In the genomic region with DNA sequence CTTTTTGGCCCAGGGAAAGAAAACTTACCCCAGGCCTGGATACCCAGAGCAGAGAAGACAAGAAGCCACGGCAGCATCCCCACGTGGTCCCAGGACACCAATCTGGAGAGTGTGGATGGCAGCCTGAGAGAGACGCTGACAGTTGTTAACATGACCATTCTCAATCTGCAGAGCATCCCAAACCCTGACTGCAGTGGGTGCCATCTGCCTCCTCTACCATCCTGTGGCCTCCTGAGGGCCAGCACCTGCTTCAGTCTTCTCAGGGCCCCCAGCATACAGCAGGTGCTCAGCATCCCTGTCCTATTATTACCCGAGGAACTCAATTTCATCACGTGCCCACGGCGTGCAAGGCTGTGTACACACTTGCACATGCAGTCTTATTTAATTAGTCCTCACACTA, we compare ENCODE assay signal across 15 cellular contexts. TPM values are rescaled to one million over a fixed set of nuclear protein-coding genes. Genes with fewer than 3 reads are reported as not detected.
A peak's percentile ranks its signal among the peaks of the same experiment; 100 is the strongest.
DNase-seq lines count a peak whose midpoint lies in the region; ATAC-seq and TF ChIP-seq lines count a peak whose summit lies in the region.
"Had no signal": no experiment of that assay in that cellular context is flagged by ENCODE, and none has a peak within 500 bp of the region (broad histone marks: within the 10 kb centered on the region; RNA-seq: fewer than 3 reads in every experiment).

No MANE protein-coding gene starts in this region.

- peaks cover 84% of the 10 kb centered on the region for H3K4me1 ChIP-seq in OCI-LY3 (ENCODE audit: low read length)
- H3K4me1 ChIP-seq in esophagus squamous epithelium, result peaks cover 8 to 73% (median 16%) of the 10 kb centered on the region in 3 donors
- H3K4me1 ChIP-seq in Karpas-422 (ENCODE audit: low read length), result peaks cover 2% of the 10 kb centered on the region; the same call in 1 of the 2 replicates

- no peaks in the 10 kb centered on the region for H3K9me3 Mint-ChIP-seq in activated CD8-positive, alpha-beta memory T cell treated with anti-CD3 and anti-CD28 coated beads, Interleukin-2, amount 10 ng/mL, durations not matched to agents 7 days and 5 days (ENCODE audit: low read depth)
- no peaks in the 10 kb centered on the region for H3K9me3 Mint-ChIP-seq in activated naive CD4-positive, alpha-beta T cell treated with anti-CD3 and anti-CD28 coated beads, Interleukin-2, amount 10 ng/mL, durations not matched to agents 7 days and 5 days
- H3K9me3 Mint-ChIP-seq: CD8-positive, alpha-beta T cell had no signal

- H3K36me3 Mint-ChIP-seq in activated CD8-positive, alpha-beta memory T cell treated with anti-CD3 and anti-CD28 coated beads, Interleukin-2, amount 10 ng/mL, durations not matched to agents 7 days and 5 days, result no peaks in the 10 kb centered on the region
- H3K36me3 Mint-ChIP-seq in activated naive CD4-positive, alpha-beta T cell treated with anti-CD3 and anti-CD28 coated beads, Interleukin-2, amount 10 ng/mL, durations not matched to agents 7 days and 5 days, result no peaks in the 10 kb centered on the region
- H3K36me3 Mint-ChIP-seq: CD8-positive, alpha-beta T cell had no signal

- H2AFZ ChIP-seq in OCI-LY3 (ENCODE audit: low read depth, low read length), result no peak overlapping the region
- H2AFZ ChIP-seq in Karpas-422 (ENCODE audit: low read length), result no peak overlapping the region

- 59 to 90% methylated on average over 2 to 7 of the region's 7 CpGs for WGBS in esophagus squamous epithelium, 2 donors

- DNase-seq in activated CD8-positive, alpha-beta memory T cell treated with anti-CD3 and anti-CD28 coated beads for 24 hours, result peak; percentile 38
- no peak for DNase-seq in activated CD8-positive, alpha-beta memory T cell treated with anti-CD3 and anti-CD28 coated beads, Interleukin-2, amount 10 ng/mL, durations not matched to agents 7 days and 5 days
- no peak for DNase-seq in esophagus squamous epithelium (lab: John Stamatoyannopoulos, UW)
- no peak for DNase-seq in Karpas-422
- DNase-seq in activated naive CD4-positive, alpha-beta T cell treated with anti-CD3 and anti-CD28 coated beads, Interleukin-2, amount 10 ng/mL, durations not matched to agents 7 days and 5 days, result no peak
- no peak for DNase-seq in GDM1 (lab: John Stamatoyannopoulos, UW)
- DNase-seq: GOT3, KG1, NCI-H1092, NCI-H1930, NCI-H526, Peyer's patch had no signal

- no peaks in the 10 kb centered on the region for H3K9me2 ChIP-seq in Karpas-422 (replicated peaks; ENCODE audit: insufficient read depth, low read length)

- H3K4me1 Mint-ChIP-seq in activated CD8-positive, alpha-beta memory T cell treated with anti-CD3 and anti-CD28 coated beads, Interleukin-2, amount 10 ng/mL, durations not matched to agents 7 days and 5 days, result peaks cover 29% of the 10 kb centered on the region
- H3K4me1 Mint-ChIP-seq in activated naive CD4-positive, alpha-beta T cell treated with anti-CD3 and anti-CD28 coated beads, Interleukin-2, amount 10 ng/mL, durations not matched to agents 7 days and 5 days, result peaks cover 29% of the 10 kb centered on the region

- no peaks in the 10 kb centered on the region; the same call in 1 of the 2 replicates for H4K20me1 ChIP-seq in OCI-LY3 (ENCODE audit: insufficient read depth, low read length)
- no peaks in the 10 kb centered on the region for H4K20me1 ChIP-seq in Karpas-422 (ENCODE audit: insufficient read depth, low read depth, low read length)

- TF ChIP-seq CTCF in OCI-LY3 (IDR thresholded peaks at IDR 0.05; ENCODE audit: low read depth, low read length) (no peak), esophagus squamous epithelium (IDR thresholded peaks at IDR 0.05) (no peak)

- no peak overlapping the region for H3K27ac Mint-ChIP-seq in activated CD8-positive, alpha-beta memory T cell treated with anti-CD3 and anti-CD28 coated beads, Interleukin-2, amount 10 ng/mL, durations not matched to agents 7 days and 5 days
- no peak overlapping the region for H3K27ac Mint-ChIP-seq in activated naive CD4-positive, alpha-beta T cell treated with anti-CD3 and anti-CD28 coated beads, Interleukin-2, amount 10 ng/mL, durations not matched to agents 7 days and 5 days
- H3K27ac Mint-ChIP-seq: CD8-positive, alpha-beta T cell had no signal

- intact Hi-C loops in esophagus squamous epithelium (cut with DNase I), result no loop called here

- H3K79me2 ChIP-seq in OCI-LY3 (ENCODE audit: low read length) (no peaks in the 10 kb centered on the region), Karpas-422 (ENCODE audit: low read length) (no peaks in the 10 kb centered on the region)

- H3K27ac ChIP-seq in OCI-LY3 (ENCODE audit: low read length) (no peak overlapping the region), esophagus squamous epithelium (peak overlapping the region in 3 of 4 donors; percentile 56 to 79 (median 68)), Karpas-422 (ENCODE audit: low read length) (no peak overlapping the region)
- H3K27ac ChIP-seq: Peyer's patch had no signal

- CTCF ChIA-PET in activated CD8-positive, alpha-beta memory T cell treated with anti-CD3 and anti-CD28 coated beads, Interleukin-2, amount 10 ng/mL, durations not matched to agents 7 days and 5 days (lab: Charles Lee), result no interaction called here
- CTCF ChIA-PET in activated naive CD4-positive, alpha-beta T cell treated with anti-CD3 and anti-CD28 coated beads, Interleukin-2, amount 10 ng/mL, durations not matched to agents 7 days and 5 days (lab: Charles Lee), result interaction anchor here (9.2 kb wide), 1 partner anchor 148 kb away, joined by 172 read pairs; no protein-coding TSS in a partner anchor

- H3K4me2 ChIP-seq in OCI-LY3 (ENCODE audit: low read length) (peak overlapping the region; percentile 3; the same call in 1 of the 2 replicates), Karpas-422 (ENCODE audit: low read depth, low read length, poor library complexity, severe bottlenecking) (no peak overlapping the region)

- H3K9me3 ChIP-seq in OCI-LY3 (ENCODE audit: insufficient read depth, low read length), result no peaks in the 10 kb centered on the region
- no peaks in the 10 kb centered on the region for H3K9me3 ChIP-seq in esophagus squamous epithelium
- no peaks in the 10 kb centered on the region for H3K9me3 ChIP-seq in Karpas-422 (ENCODE audit: low read length)
- H3K9me3 ChIP-seq: Peyer's patch had no signal

- H3K27me3 Mint-ChIP-seq in activated CD8-positive, alpha-beta memory T cell treated with anti-CD3 and anti-CD28 coated beads, Interleukin-2, amount 10 ng/mL, durations not matched to agents 7 days and 5 days, result peaks cover 52% of the 10 kb centered on the region
- H3K27me3 Mint-ChIP-seq in activated naive CD4-positive, alpha-beta T cell treated with anti-CD3 and anti-CD28 coated beads, Interleukin-2, amount 10 ng/mL, durations not matched to agents 7 days and 5 days, result peaks cover 75% of the 10 kb centered on the region

- H3K4me3 ChIP-seq in OCI-LY3 (ENCODE audit: low read length) (no peak overlapping the region), esophagus squamous epithelium (peak overlapping the region in 1 of 4 donors; percentile 1), Karpas-422 (ENCODE audit: low read length) (no peak overlapping the region)
- H3K4me3 ChIP-seq: Peyer's patch had no signal

- no peak for TF ChIP-seq POLR2A in esophagus squamous epithelium (IDR thresholded peaks at IDR 0.05)

- no peak for ATAC-seq in activated CD8-positive, alpha-beta memory T cell treated with anti-CD3 and anti-CD28 coated beads, Interleukin-2, amount 10 ng/mL, durations not matched to agents 7 days and 5 days
- ATAC-seq: CD8-positive, alpha-beta T cell had no signal

- H3K27me3 ChIP-seq in OCI-LY3 (ENCODE audit: low read depth, low read length) (peaks cover 20% of the 10 kb centered on the region), esophagus squamous epithelium (peaks cover 0 to 71% (median 0%) of the 10 kb centered on the region in 4 donors), Karpas-422 (ENCODE audit: low read length) (no peaks in the 10 kb centered on the region)
- H3K27me3 ChIP-seq: Peyer's patch had no signal

- H3K9ac ChIP-seq in OCI-LY3 (ENCODE audit: low read length) (no peak overlapping the region), Karpas-422 (ENCODE audit: low read length) (no peak overlapping the region)

- H3K36me3 ChIP-seq in OCI-LY3 (replicated peaks; ENCODE audit: low read depth, low read length) (no peaks in the 10 kb centered on the region), esophagus squamous epithelium (no peaks in the 10 kb centered on the region), Karpas-422 (ENCODE audit: insufficient read depth, low read length) (no peaks in the 10 kb centered on the region)
- H3K36me3 ChIP-seq: Peyer's patch had no signal

- no peak overlapping the region for H3K4me3 Mint-ChIP-seq in activated CD8-positive, alpha-beta memory T cell treated with anti-CD3 and anti-CD28 coated beads, Interleukin-2, amount 10 ng/mL, durations not matched to agents 7 days and 5 days
- no peak overlapping the region for H3K4me3 Mint-ChIP-seq in activated naive CD4-positive, alpha-beta T cell treated with anti-CD3 and anti-CD28 coated beads, Interleukin-2, amount 10 ng/mL, durations not matched to agents 7 days and 5 days
- H3K4me3 Mint-ChIP-seq: CD8-positive, alpha-beta T cell had no signal

RNA-seq across cellular contexts. Expression of gene PGLYRP4, which starts 0.8 kb away (rescaled TPM):
- not detected for total RNA-seq in activated CD8-positive, alpha-beta memory T cell treated with anti-CD3 and anti-CD28 coated beads, Interleukin-2, amount 10 ng/mL, durations not matched to agents 7 days and 5 days
- 10 to 100 TPM in 1 of 4 donors, 1 to 10 TPM in 3; 4.2 to 15.1 (median 6.9) TPM for total RNA-seq in esophagus squamous epithelium
- not detected in 2 replicates for total RNA-seq in Karpas-422 (2014; rRNA removed; shearing (Covaris generic); ENCODE audit: low replicate concordance)
- total RNA-seq: CD8-positive, alpha-beta T cell; MCF 10A; Peyer's patch had no signal

RNA-seq across cellular contexts. Expression of gene S100A9, which starts 9.8 kb away (rescaled TPM):
- not detected for total RNA-seq in activated CD8-positive, alpha-beta memory T cell treated with anti-CD3 and anti-CD28 coated beads, Interleukin-2, amount 10 ng/mL, durations not matched to agents 7 days and 5 days
- over 10,000 TPM; 15,145 to 90,256 (median 57,331) TPM for total RNA-seq in esophagus squamous epithelium
- total RNA-seq in Karpas-422 (2014; rRNA removed; shearing (Covaris generic); ENCODE audit: low replicate concordance), result not detected in 2 replicates

RNA-seq across cellular contexts. Expression of gene S100A12, which starts 27.6 kb away (rescaled TPM):
- total RNA-seq in activated CD8-positive, alpha-beta memory T cell treated with anti-CD3 and anti-CD28 coated beads, Interleukin-2, amount 10 ng/mL, durations not matched to agents 7 days and 5 days, result not detected
- 100 to 1,000 TPM in 1 of 4 donors, 10 to 100 TPM in 3; 16.2 to 154 (median 49.0) TPM for total RNA-seq in esophagus squamous epithelium
- total RNA-seq in Karpas-422 (2014; rRNA removed; shearing (Covaris generic); ENCODE audit: low replicate concordance), result not detected in 2 replicates
- total RNA-seq: CD8-positive, alpha-beta T cell; MCF 10A; Peyer's patch had no signal

RNA-seq across cellular contexts. Expression of gene PGLYRP3, which starts 35.1 kb away (rescaled TPM):
- not detected for total RNA-seq in activated CD8-positive, alpha-beta memory T cell treated with anti-CD3 and anti-CD28 coated beads, Interleukin-2, amount 10 ng/mL, durations not matched to agents 7 days and 5 days
- 10 to 100 TPM; 14.3 to 44.0 (median 23.8) TPM for total RNA-seq in esophagus squamous epithelium
- total RNA-seq in Karpas-422 (2014; rRNA removed; shearing (Covaris generic); ENCODE audit: low replicate concordance), result not detected in 2 replicates
- total RNA-seq: CD8-positive, alpha-beta T cell; MCF 10A; Peyer's patch had no signal

RNA-seq across cellular contexts. Expression of gene S100A8, which starts 43.0 kb away (rescaled TPM):
- not detected for total RNA-seq in activated CD8-positive, alpha-beta memory T cell treated with anti-CD3 and anti-CD28 coated beads, Interleukin-2, amount 10 ng/mL, durations not matched to agents 7 days and 5 days
- over 10,000 TPM in 3 of 4 donors, 1,000 to 10,000 TPM in 1; 4,308 to 17,245 (median 15,998) TPM for total RNA-seq in esophagus squamous epithelium
- not detected in 2 replicates for total RNA-seq in Karpas-422 (2014; rRNA removed; shearing (Covaris generic); ENCODE audit: low replicate concordance)

Comparison
In these comparisons a context has a peak if more than half of its experiments do, and no peak if none do; other contexts are left out.
1. H3K27ac ChIP-seq: peak in esophagus squamous epithelium (3 of 4); none in OCI-LY3 (single experiment) and Karpas-422 (single experiment).
2. RNA of gene S100A9, which starts 9.8 kb away (total RNA-seq): 15,145 to 90,256 TPM in esophagus squamous epithelium; not detected in activated CD8-positive, alpha-beta memory T cell treated with anti-CD3 and anti-CD28 coated beads, Interleukin-2, amount 10 ng/mL, durations not matched to agents 7 days and 5 days and not detected in Karpas-422; every median in the first group is over 1,000 times any median in the second.
3. RNA of gene S100A12, which starts 27.6 kb away (total RNA-seq): 16.2 to 154 TPM in esophagus squamous epithelium; not detected in activated CD8-positive, alpha-beta memory T cell treated with anti-CD3 and anti-CD28 coated beads, Interleukin-2, amount 10 ng/mL, durations not matched to agents 7 days and 5 days and not detected in Karpas-422; every median in the first group is over 10 times any median in the second.